Comparison of ENCODE assay signal across 11 cellular contexts in the genomic region with DNA sequence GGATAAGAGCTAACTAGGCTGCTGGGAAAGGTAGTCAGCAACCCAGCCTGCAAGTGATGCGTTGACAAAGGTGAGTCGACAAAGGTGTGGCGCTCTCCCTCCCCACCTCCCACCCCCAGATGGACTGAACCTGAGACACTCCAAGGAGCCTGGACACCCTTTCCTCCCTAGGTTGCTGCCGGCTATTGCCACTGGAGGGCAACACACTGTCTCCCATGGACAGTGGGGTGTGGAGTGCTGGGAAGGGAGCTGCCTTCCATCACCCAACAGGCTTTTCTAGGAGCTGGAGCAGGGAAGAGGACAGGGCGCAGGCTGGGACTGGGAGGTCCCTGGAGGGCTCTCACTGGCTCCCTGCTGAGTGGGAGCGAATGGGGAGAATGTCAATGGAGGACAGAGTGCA.
DNase-seq lines count a peak whose midpoint lies in the region; ATAC-seq and TF ChIP-seq lines count a peak whose summit lies in the region.
"Had no signal": no experiment of that assay in that cellular context is flagged by ENCODE, and none has a peak within 500 bp of the region (broad histone marks: within the 10 kb centered on the region; RNA-seq: fewer than 3 reads in every experiment).

No MANE protein-coding gene starts in this region.

- WGBS in stomach, 5 donors = 26 to 38% (median 35%) methylated on average over 4 to 6 of the region's 6 CpGs

- H3K4me1 ChIP-seq in foreskin keratinocyte (no peaks in the 10 kb centered on the region), stomach (peaks cover 0 to 4% (median 0%) of the 10 kb centered on the region in 4 donors)

- no peaks in the 10 kb centered on the region for H3K36me3 ChIP-seq in stomach
- H3K36me3 ChIP-seq: BLaER1 treated with 17β-estradiol and CSF1 and Interleukin-3, amounts not matched to agents 10 nM and 100 nM; HAP-1 had no signal

- DNase-seq in NCI-H2196 (lab: John Stamatoyannopoulos, UW; ENCODE audit: unreplicated experiment) (peak; percentile 40), NCI-H2196 treated with DMSO at 0.1 percent for 48 hours (lab: John Stamatoyannopoulos, UW; ENCODE audit: unreplicated experiment) (no peak), RPMI7951 (ENCODE audit: low read depth) (peak; percentile 19), foreskin keratinocyte (peak; percentile 5 to 33), stomach (peak; percentile 47)
- DNase-seq in effector CD4-positive, alpha-beta T cell = no peak
- DNase-seq: T-helper 1 cell had no signal

- H3K9me3 ChIP-seq in stomach = peaks cover 0 to 5% (median 0%) of the 10 kb centered on the region in 4 donors
- H3K9me3 ChIP-seq: BLaER1 treated with 17β-estradiol and CSF1 and Interleukin-3, amounts not matched to agents 10 nM and 100 nM; HAP-1 had no signal

- peak; percentile 42 for ATAC-seq in foreskin keratinocyte
- no peak for ATAC-seq in HG03045 (IDR thresholded peaks at IDR 0.05; ENCODE audit: unreplicated experiment)
- ATAC-seq in HG02759 (IDR thresholded peaks at IDR 0.05; ENCODE audit: unreplicated experiment) = no peak

- intact Hi-C loops in stomach (cut with DNase I; ENCODE audit: low total_unique reads) = no loop called here

- TF ChIP-seq POLR2A in stomach (IDR thresholded peaks at IDR 0.05) = no peak

- H3K4me3 ChIP-seq in stomach = no peak overlapping the region
- H3K4me3 ChIP-seq: BLaER1 treated with 17β-estradiol and CSF1 and Interleukin-3, amounts not matched to agents 10 nM and 100 nM; HAP-1 had no signal

- H3K27ac ChIP-seq in foreskin keratinocyte (no peak overlapping the region), stomach (no peak overlapping the region)
- H3K27ac ChIP-seq: BLaER1 treated with 17β-estradiol and CSF1 and Interleukin-3, amounts not matched to agents 10 nM and 100 nM had no signal

- H3K27me3 ChIP-seq in foreskin keratinocyte (peaks cover 80% of the 10 kb centered on the region), stomach (peaks cover 5 to 93% (median 43%) of the 10 kb centered on the region in 3 donors)

- no peak for TF ChIP-seq EP300 in stomach (IDR thresholded peaks at IDR 0.05)

- peak; percentile 59 for TF ChIP-seq CTCF in foreskin keratinocyte (conservative IDR thresholded peaks at IDR 0.05)
- peak in 4 of 7 experiments; percentile 8 to 22 (median 20) for TF ChIP-seq CTCF in stomach (IDR thresholded peaks at IDR 0.05)

Comparison
In these comparisons a context has a peak if more than half of its experiments do, and no peak if none do; other contexts are left out.
1. DNase-seq: peak in NCI-H2196 (single experiment), RPMI7951 (single experiment), foreskin keratinocyte (2 of 2) and stomach (single experiment); none in NCI-H2196 treated with DMSO at 0.1 percent for 48 hours (single experiment) and effector CD4-positive, alpha-beta T cell (single experiment).